1 cellular context compared by ENCODE assay signal in the genomic region with DNA sequence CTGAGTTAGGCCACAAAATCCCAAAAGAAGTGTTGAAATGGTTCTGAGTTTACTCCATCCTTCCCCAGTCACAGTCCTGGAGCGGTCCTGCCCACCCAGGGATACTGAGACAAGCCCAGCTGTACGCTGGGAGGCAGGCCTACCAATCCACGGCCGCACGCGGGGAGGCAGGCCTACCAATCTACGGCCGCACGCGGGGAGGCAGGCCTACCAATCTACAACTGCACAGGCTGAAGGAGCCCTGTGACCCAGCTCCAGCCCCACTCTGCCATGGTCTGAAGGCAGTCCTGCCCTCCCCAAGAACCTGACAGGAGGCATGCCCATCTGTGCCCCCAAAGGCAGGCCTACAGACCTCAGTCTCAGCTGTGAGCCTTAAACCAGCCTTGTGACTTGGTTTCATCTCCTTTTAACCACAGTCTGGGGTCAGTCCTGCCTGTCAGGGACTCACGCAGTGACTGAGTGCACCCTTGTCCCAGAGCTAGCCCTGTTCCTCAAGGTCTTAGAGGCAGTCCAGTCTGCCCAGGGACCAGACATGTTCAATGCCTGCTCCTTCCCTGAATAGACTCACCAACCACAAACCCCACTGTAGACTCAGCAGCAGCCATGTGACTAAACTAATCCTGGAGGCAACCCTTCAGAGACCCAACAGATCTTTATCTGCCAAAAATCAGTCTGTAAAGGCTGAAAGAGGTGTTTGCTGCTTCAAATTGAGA.
TF ChIP-seq lines count a peak whose summit lies in the region.

No MANE protein-coding gene starts in this region.

TF ChIP-seq in GM23338, 12 proteins besides CTCF, POLR2A, EP300 and RAD21 (continued from another document):
- TF ChIP-seq STAT1 (IDR thresholded peaks at IDR 0.05; ENCODE audit: unreplicated experiment) = no peak
- TF ChIP-seq, protein P1, sequence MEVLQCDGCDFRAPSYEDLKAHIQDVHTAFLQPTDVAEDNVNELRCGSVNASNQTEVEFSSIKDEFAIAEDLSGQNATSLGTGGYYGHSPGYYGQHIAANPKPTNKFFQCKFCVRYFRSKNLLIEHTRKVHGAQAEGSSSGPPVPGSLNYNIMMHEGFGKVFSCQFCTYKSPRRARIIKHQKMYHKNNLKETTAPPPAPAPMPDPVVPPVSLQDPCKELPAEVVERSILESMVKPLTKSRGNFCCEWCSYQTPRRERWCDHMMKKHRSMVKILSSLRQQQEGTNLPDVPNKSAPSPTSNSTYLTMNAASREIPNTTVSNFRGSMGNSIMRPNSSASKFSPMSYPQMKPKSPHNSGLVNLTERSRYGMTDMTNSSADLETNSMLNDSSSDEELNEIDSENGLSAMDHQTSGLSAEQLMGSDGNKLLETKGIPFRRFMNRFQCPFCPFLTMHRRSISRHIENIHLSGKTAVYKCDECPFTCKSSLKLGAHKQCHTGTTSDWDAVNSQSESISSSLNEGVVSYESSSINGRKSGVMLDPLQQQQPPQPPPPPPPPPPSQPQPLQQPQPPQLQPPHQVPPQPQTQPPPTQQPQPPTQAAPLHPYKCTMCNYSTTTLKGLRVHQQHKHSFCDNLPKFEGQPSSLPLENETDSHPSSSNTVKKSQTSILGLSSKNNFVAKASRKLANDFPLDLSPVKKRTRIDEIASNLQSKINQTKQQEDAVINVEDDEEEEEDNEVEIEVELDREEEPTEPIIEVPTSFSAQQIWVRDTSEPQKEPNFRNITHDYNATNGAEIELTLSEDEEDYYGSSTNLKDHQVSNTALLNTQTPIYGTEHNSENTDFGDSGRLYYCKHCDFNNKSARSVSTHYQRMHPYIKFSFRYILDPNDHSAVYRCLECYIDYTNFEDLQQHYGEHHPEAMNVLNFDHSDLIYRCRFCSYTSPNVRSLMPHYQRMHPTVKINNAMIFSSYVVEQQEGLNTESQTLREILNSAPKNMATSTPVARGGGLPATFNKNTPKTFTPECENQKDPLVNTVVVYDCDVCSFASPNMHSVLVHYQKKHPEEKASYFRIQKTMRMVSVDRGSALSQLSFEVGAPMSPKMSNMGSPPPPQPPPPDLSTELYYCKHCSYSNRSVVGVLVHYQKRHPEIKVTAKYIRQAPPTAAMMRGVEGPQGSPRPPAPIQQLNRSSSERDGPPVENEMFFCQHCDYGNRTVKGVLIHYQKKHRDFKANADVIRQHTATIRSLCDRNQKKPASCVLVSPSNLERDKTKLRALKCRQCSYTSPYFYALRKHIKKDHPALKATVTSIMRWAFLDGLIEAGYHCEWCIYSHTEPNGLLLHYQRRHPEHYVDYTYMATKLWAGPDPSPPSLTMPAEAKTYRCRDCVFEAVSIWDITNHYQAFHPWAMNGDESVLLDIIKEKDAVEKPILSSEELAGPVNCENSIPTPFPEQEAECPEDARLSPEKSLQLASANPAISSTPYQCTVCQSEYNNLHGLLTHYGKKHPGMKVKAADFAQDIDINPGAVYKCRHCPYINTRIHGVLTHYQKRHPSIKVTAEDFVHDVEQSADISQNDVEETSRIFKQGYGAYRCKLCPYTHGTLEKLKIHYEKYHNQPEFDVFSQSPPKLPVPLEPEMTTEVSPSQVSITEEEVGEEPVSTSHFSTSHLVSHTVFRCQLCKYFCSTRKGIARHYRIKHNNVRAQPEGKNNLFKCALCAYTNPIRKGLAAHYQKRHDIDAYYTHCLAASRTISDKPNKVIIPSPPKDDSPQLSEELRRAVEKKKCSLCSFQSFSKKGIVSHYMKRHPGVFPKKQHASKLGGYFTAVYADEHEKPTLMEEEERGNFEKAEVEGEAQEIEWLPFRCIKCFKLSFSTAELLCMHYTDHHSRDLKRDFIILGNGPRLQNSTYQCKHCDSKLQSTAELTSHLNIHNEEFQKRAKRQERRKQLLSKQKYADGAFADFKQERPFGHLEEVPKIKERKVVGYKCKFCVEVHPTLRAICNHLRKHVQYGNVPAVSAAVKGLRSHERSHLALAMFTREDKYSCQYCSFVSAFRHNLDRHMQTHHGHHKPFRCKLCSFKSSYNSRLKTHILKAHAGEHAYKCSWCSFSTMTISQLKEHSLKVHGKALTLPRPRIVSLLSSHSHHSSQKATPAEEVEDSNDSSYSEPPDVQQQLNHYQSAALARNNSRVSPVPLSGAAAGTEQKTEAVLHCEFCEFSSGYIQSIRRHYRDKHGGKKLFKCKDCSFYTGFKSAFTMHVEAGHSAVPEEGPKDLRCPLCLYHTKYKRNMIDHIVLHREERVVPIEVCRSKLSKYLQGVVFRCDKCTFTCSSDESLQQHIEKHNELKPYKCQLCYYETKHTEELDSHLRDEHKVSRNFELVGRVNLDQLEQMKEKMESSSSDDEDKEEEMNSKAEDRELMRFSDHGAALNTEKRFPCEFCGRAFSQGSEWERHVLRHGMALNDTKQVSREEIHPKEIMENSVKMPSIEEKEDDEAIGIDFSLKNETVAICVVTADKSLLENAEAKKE (CRISPR knock-in tag; IDR thresholded peaks at IDR 0.05) = no peak
- TF ChIP-seq EZH2phosphoT487 (IDR thresholded peaks at IDR 0.05; ENCODE audit: unreplicated experiment) = no peak
- no peak for TF ChIP-seq JUNB (IDR thresholded peaks at IDR 0.05; ENCODE audit: unreplicated experiment)
- TF ChIP-seq, protein P2, sequence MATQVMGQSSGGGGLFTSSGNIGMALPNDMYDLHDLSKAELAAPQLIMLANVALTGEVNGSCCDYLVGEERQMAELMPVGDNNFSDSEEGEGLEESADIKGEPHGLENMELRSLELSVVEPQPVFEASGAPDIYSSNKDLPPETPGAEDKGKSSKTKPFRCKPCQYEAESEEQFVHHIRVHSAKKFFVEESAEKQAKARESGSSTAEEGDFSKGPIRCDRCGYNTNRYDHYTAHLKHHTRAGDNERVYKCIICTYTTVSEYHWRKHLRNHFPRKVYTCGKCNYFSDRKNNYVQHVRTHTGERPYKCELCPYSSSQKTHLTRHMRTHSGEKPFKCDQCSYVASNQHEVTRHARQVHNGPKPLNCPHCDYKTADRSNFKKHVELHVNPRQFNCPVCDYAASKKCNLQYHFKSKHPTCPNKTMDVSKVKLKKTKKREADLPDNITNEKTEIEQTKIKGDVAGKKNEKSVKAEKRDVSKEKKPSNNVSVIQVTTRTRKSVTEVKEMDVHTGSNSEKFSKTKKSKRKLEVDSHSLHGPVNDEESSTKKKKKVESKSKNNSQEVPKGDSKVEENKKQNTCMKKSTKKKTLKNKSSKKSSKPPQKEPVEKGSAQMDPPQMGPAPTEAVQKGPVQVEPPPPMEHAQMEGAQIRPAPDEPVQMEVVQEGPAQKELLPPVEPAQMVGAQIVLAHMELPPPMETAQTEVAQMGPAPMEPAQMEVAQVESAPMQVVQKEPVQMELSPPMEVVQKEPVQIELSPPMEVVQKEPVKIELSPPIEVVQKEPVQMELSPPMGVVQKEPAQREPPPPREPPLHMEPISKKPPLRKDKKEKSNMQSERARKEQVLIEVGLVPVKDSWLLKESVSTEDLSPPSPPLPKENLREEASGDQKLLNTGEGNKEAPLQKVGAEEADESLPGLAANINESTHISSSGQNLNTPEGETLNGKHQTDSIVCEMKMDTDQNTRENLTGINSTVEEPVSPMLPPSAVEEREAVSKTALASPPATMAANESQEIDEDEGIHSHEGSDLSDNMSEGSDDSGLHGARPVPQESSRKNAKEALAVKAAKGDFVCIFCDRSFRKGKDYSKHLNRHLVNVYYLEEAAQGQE (IDR thresholded peaks at IDR 0.05; ENCODE audit: unreplicated experiment) = no peak
- TF ChIP-seq NANOG (IDR thresholded peaks at IDR 0.05; ENCODE audit: borderline replicate concordance) = no peak
